In genomic region chr2:129923265-129924141, GRCh38 we compare ENCODE assay signal across 8 cellular contexts. TPM values are rescaled to one million over a fixed set of nuclear protein-coding genes. Genes with fewer than 3 reads are reported as not detected.
DNase-seq lines count a peak whose midpoint lies in the region; ATAC-seq and TF ChIP-seq lines count a peak whose summit lies in the region.

No MANE protein-coding gene starts in this region.

- peak; percentile 13 for DNase-seq in NCI-H1436 (lab: John Stamatoyannopoulos, UW)
- DNase-seq in NCI-H1436 treated with DMSO at 0.1 percent for 48 hours (lab: John Stamatoyannopoulos, UW): no peak
- DNase-seq in SJSA1 (ENCODE audit: low read depth in 1 of 2, low spot score in 2 of 2): peak; percentile 36
- peak; percentile 65 for DNase-seq in endothelial cell (ENCODE audit: low spot score)
- peak; percentile 25 for DNase-seq in middle frontal gyrus (ENCODE audit: extremely low spot score, low spot score)
- no peak for DNase-seq in posterior vena cava (ENCODE audit: low spot score)

- H3K9ac ChIP-seq in Loucy (ENCODE audit: low read depth, low read length, poor library complexity, severe bottlenecking): no peak overlapping the region

- peaks cover 12% of the 10 kb centered on the region for H3K4me1 Mint-ChIP-seq in endothelial cell (ENCODE audit: unreplicated experiment)

- no peak for ATAC-seq in GM19463 (IDR thresholded peaks at IDR 0.05; ENCODE audit: unreplicated experiment)

- intact Hi-C loops in posterior vena cava (cut with DNase I): no loop called here

- H3K4me1 ChIP-seq in Loucy (ENCODE audit: insufficient read depth, low read length, poor library complexity, severe bottlenecking) (no peaks in the 10 kb centered on the region), SJSA1 (replicated peaks) (no peaks in the 10 kb centered on the region)

- peak overlapping the region; percentile 24 for H3K4me3 Mint-ChIP-seq in endothelial cell (ENCODE audit: unreplicated experiment)

- H3K36me3 ChIP-seq in Loucy (ENCODE audit: insufficient read depth, low read length) (no peaks in the 10 kb centered on the region), SJSA1 (no peaks in the 10 kb centered on the region)

- peak; percentile 58 for TF ChIP-seq CTCF in Loucy (conservative IDR thresholded peaks at IDR 0.05; ENCODE audit: low read length)
- peak; percentile 55 for TF ChIP-seq CTCF in endothelial cell (IDR thresholded peaks at IDR 0.05; ENCODE audit: unreplicated experiment)

- no peaks in the 10 kb centered on the region for H3K79me2 ChIP-seq in Loucy (ENCODE audit: insufficient read depth, low read length)

- H3K27ac Mint-ChIP-seq in endothelial cell (ENCODE audit: unreplicated experiment): no peak overlapping the region

- no peaks in the 10 kb centered on the region for H4K20me1 ChIP-seq in Loucy (ENCODE audit: insufficient read depth, low read length, poor library complexity, severe bottlenecking)

- no peak overlapping the region for H3K27ac ChIP-seq in SJSA1

- H3K27me3 Mint-ChIP-seq in endothelial cell (ENCODE audit: unreplicated experiment): peaks cover 4% of the 10 kb centered on the region

- peaks cover 4% of the 10 kb centered on the region for H3K9me3 Mint-ChIP-seq in endothelial cell (ENCODE audit: unreplicated experiment)

- H3K4me2 ChIP-seq in Loucy (ENCODE audit: low read depth, low read length, poor library complexity, severe bottlenecking): peak overlapping the region; percentile 26

- H3K27me3 ChIP-seq in Loucy (ENCODE audit: insufficient read depth, low read length, poor library complexity, severe bottlenecking) (no peaks in the 10 kb centered on the region), SJSA1 (replicated peaks) (no peaks in the 10 kb centered on the region)

- H3F3A ChIP-seq in Loucy (ENCODE audit: low read depth): no peaks in the 10 kb centered on the region

- H3K36me3 Mint-ChIP-seq in endothelial cell (ENCODE audit: low read depth, unreplicated experiment): no peaks in the 10 kb centered on the region

- no peaks in the 10 kb centered on the region for H3K9me3 ChIP-seq in Loucy (ENCODE audit: insufficient read depth, low read depth, low read length)
- peaks cover 4% of the 10 kb centered on the region; the same call in 1 of the 2 replicates for H3K9me3 ChIP-seq in SJSA1 (replicated peaks)

- H3K9me2 ChIP-seq in Loucy (replicated peaks; ENCODE audit: low read depth, low read length): no peaks in the 10 kb centered on the region

- no peak overlapping the region for H3K4me3 ChIP-seq in Loucy (ENCODE audit: low read length, poor library complexity, severe bottlenecking)
- no peak overlapping the region for H3K4me3 ChIP-seq in SJSA1

- peak overlapping the region; percentile 67 for H2AFZ ChIP-seq in Loucy (ENCODE audit: low read length)

RNA-seq across cellular contexts. Expression of gene RAB6C, which starts 56.0 kb away (rescaled TPM):
- total RNA-seq in SJSA1 (2014; rRNA removed; shearing (Covaris generic)): not detected in 2 replicates
- total RNA-seq in endothelial cell (ENCODE audit: unreplicated experiment) (1.4 TPM), posterior vena cava (not detected)

Comparison
In these comparisons a context has a peak if more than half of its experiments do, and no peak if none do; other contexts are left out.
1. DNase-seq: peak in NCI-H1436 (single experiment), SJSA1 (2 of 2), endothelial cell (single experiment) and middle frontal gyrus (single experiment); none in NCI-H1436 treated with DMSO at 0.1 percent for 48 hours (single experiment) and posterior vena cava (single experiment).